Comparison of ENCODE assay signal across 16 cellular contexts in the genomic region with DNA sequence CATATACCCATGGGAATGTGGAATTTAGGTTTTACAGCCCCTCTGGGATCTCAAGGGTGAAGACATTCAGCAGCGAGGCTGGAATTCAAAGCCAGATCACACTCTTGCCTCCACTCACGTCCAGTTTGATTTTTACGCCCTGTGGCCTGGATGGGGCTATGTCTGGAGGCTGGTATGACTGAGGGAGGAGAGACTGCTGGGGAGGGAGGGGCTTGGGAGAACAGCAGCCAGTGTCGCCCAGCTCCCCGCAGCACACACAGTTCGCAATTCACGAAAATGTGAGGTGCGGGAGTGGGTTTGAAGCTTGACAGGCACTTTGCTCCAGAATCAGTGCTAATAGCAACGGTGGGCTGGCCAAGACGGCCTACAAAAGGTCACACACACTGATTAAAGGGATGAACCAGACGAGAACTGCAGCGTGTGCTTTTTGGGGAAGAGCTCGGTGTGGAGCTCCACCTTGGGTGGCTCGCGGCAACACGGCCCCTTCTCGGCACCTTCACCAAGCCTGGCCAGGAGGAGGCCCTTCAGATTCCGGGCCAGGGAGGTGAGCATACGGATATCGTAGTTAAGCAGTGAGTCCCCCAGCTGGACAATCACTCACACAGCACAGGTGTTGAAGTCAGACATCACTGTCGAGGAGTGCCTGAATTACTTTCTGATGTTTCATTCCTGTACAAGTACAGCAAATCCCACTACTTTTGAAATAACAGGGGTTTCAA. TPM values are rescaled to one million over a fixed set of nuclear protein-coding genes. Genes with fewer than 3 reads are reported as not detected.
A peak's percentile ranks its signal among the peaks of the same experiment; 100 is the strongest.
DNase-seq lines count a peak whose midpoint lies in the region; ATAC-seq, FAIRE-seq and TF ChIP-seq lines count a peak whose summit lies in the region.
"Had no signal": no experiment of that assay in that cellular context is flagged by ENCODE, and none has a peak within 500 bp of the region (broad histone marks: within the 10 kb centered on the region; RNA-seq: fewer than 3 reads in every experiment).

No MANE protein-coding gene starts in this region.

- H3K27me3 ChIP-seq in foreskin keratinocyte, result no peaks in the 10 kb centered on the region
- H3K27me3 ChIP-seq: upper lobe of left lung had no signal

- FAIRE-seq in D721Med (lab: Jason Lieb, UNC), result no peak
- FAIRE-seq: GM12892 had no signal

- TF ChIP-seq CTCF in D721Med (IDR thresholded peaks at IDR 0.05; ENCODE audit: insufficient read depth, missing control alignments) (no peak), foreskin keratinocyte (conservative IDR thresholded peaks at IDR 0.05) (no peak), GM10266 (IDR thresholded peaks at IDR 0.05; ENCODE audit: control insufficient read depth, insufficient read depth, low read depth, missing control alignments) (no peak)

- no peaks in the 10 kb centered on the region for H3K9me3 ChIP-seq in mesodermal cell (ENCODE audit: control insufficient read depth, low read length)
- H3K9me3 ChIP-seq: upper lobe of left lung had no signal

- peaks cover 33% of the 10 kb centered on the region for H3K36me3 ChIP-seq in mesodermal cell (ENCODE audit: control insufficient read depth, insufficient read depth, low read length)

- DNase-seq in AG08395 (ENCODE audit: low spot score) (peak; percentile 29), SK-N-DZ (ENCODE audit: low spot score) (peak; percentile 26), left cardiac atrium (peak; percentile 42), D721Med (ENCODE audit: insufficient read length, low spot score) (no peak), foreskin keratinocyte (no peak), HK-2 (ENCODE audit: unreplicated experiment) (no peak), GM10266 (ENCODE audit: extremely low spot score) (no peak)
- DNase-seq: activated CD4-positive, alpha-beta memory T cell treated with anti-CD3 and anti-CD28 coated beads for 36 hours; activated gamma-delta T cell treated with Interleukin-2 at 50 U/mL for 16 hours; erythroblast; MV-4-11; T-helper 2 cell; upper lobe of left lung had no signal

- H3K27ac ChIP-seq in mesodermal cell (ENCODE audit: low read depth, low read length, severe bottlenecking), result peak overlapping the region; percentile 92
- H3K27ac ChIP-seq in foreskin keratinocyte, result no peak overlapping the region
- H3K27ac ChIP-seq: upper lobe of left lung had no signal

- peak; percentile 53 to 64 for ATAC-seq in left cardiac atrium
- ATAC-seq in foreskin keratinocyte, result no peak
- ATAC-seq: natural killer cell treated with Interleukin-12 subunit alpha and Interleukin-12 subunit beta and Interleukin-15 and Interleukin-18, amount 100 ng/mL, for 72 hours had no signal

- WGBS in mesodermal cell (ENCODE audit: insufficient coverage in 2 of 2), 2 experiments, result 77 to 79% methylated on average over 18 to 20 of the region's 21 CpGs

- H3K4me1 ChIP-seq in mesodermal cell (ENCODE audit: control insufficient read depth, insufficient read depth, low read length, poor library complexity, severe bottlenecking), result peaks cover 39% of the 10 kb centered on the region
- H3K4me1 ChIP-seq in foreskin keratinocyte, result peaks cover under 1% of the 10 kb centered on the region

- intact Hi-C loops in left cardiac atrium (cut with DNase I), result no loop called here

- no peak overlapping the region for H3K4me3 ChIP-seq in mesodermal cell (ENCODE audit: extremely low read depth, insufficient read depth, low read length, poor library complexity, severe bottlenecking)
- H3K4me3 ChIP-seq: upper lobe of left lung had no signal

RNA-seq across cellular contexts. Expression of gene EHD4, which starts 16.4 kb away (rescaled TPM):
- polyA plus RNA-seq in SK-N-DZ (2014; cell fraction: cytosol; rRNA removed), result 2.2 and 2.8 TPM in 2 replicates
- 0.62 and 1.1 TPM in 2 replicates for polyA plus RNA-seq in SK-N-DZ (2014; cell fraction: nucleus; rRNA removed)
- total RNA-seq in left cardiac atrium (10 to 100 TPM; 34.0 to 42.1 TPM), foreskin keratinocyte (52.5 and 52.9 TPM in 2 replicates)
- 23.0 TPM for polyA plus RNA-seq in mesodermal cell (2013, experiment 1 of 2)
- polyA plus RNA-seq in mesodermal cell (2013, experiment 2 of 2), result 19.8 TPM
- polyA plus RNA-seq in foreskin keratinocyte, result 29.1 and 31.7 TPM in 2 replicates

Comparison
In these comparisons a context has a peak if more than half of its experiments do, and no peak if none do; other contexts are left out.
1. DNase-seq: peak in AG08395 (single experiment), SK-N-DZ (single experiment) and left cardiac atrium (single experiment); none in D721Med (single experiment), foreskin keratinocyte (0 of 2), HK-2 (single experiment) and GM10266 (single experiment).